ENCODE assay signal across 8 cellular contexts in the genomic region with DNA sequence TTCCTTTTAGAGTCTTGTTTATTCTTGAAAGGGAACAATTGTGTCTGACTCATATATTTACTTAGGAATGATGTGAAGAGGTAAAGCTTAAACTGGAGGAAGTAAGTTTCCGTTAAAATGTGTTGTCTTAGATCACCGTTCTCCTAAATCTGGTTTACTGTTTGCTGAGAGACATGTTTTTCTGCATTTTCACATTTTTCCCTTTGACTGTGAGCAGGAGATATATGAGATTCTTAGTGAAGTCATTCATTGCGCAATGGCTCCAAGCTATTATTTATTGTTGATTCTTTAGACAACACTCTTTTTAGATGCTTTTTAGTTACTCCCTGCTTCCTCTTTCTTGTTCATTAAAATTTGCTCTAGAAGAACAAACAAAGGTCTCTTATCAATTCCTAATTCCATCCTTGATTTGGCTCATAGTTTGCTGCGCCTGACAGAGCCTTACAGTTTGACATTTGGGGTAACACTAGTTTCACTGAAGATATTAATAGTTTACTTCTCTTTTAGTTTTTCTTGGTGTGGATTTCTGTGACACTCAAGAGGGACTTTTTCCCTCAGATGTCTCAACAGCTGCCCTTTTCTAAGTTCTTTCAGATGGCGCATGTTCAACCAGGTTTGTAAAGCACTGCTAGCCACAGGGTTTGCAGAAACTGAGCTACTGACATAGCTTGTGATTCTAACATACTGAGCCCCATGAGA. TPM values are rescaled to one million over a fixed set of nuclear protein-coding genes. Genes with fewer than 3 reads are reported as not detected.
DNase-seq lines count a peak whose midpoint lies in the region; ATAC-seq and TF ChIP-seq lines count a peak whose summit lies in the region.

No MANE protein-coding gene starts in this region.

- no peak overlapping the region for H3K27ac ChIP-seq in trophoblast cell (ENCODE audit: low read depth, low read length)

- WGBS in trophoblast cell (ENCODE audit: extremely low coverage, insufficient coverage, insufficient read length), result no CpG with 5 or more reads among the region's 5 CpGs

- no peak overlapping the region for H4K12ac ChIP-seq in trophoblast cell (ENCODE audit: low read depth, low read length)

- no peak overlapping the region for H3K18ac ChIP-seq in trophoblast cell (ENCODE audit: low read length)

- H4K91ac ChIP-seq in trophoblast cell (ENCODE audit: low read depth, low read length), result no peak overlapping the region

- H3K4me2 ChIP-seq in trophoblast cell (ENCODE audit: low read length), result no peak overlapping the region

- no peak overlapping the region for H2AK5ac ChIP-seq in trophoblast cell (ENCODE audit: low read length)

- H3K36me3 ChIP-seq in trophoblast cell (ENCODE audit: control insufficient read depth in 1 of 2, insufficient read depth in 2 of 2, low read length in 2 of 2), result no peaks in the 10 kb centered on the region

- H2BK5ac ChIP-seq in trophoblast cell (ENCODE audit: low read depth, low read length, poor library complexity), result no peak overlapping the region

- H3K79me2 ChIP-seq in trophoblast cell (ENCODE audit: control insufficient read depth, insufficient read depth, low read length, poor library complexity), result no peaks in the 10 kb centered on the region

- no peaks in the 10 kb centered on the region for H3K9me3 ChIP-seq in trophoblast cell (ENCODE audit: insufficient read depth, low read depth, low read length)

- peak; percentile 55 for DNase-seq in OCI-M1 (lab: John Stamatoyannopoulos, UW)
- DNase-seq in trophoblast cell, result peak; percentile 46 to 96
- DNase-seq in HEK293T (ENCODE audit: extremely low spot score), result no peak
- DNase-seq in COLO668 (lab: John Stamatoyannopoulos, UW; ENCODE audit: unreplicated experiment), result no peak
- DNase-seq in NCI-H1436 treated with DMSO at 0.1 percent for 48 hours (lab: John Stamatoyannopoulos, UW), result no peak
- no peak for DNase-seq in UCSD-AML1 (lab: John Stamatoyannopoulos, UW; ENCODE audit: unreplicated experiment)

- no peak overlapping the region for H3K4me3 ChIP-seq in trophoblast cell (ENCODE audit: low read depth, low read length)

- H2BK120ac ChIP-seq in trophoblast cell (ENCODE audit: insufficient read depth, low read length, poor library complexity), result no peak overlapping the region

- CTCF ChIA-PET in HEK293T (lab: Yijun Ruan, JAX), result interaction anchor here (1.4 kb wide), 1 partner anchor 21 kb away, joined by 3 read pairs; no protein-coding TSS in a partner anchor

- no peak overlapping the region for H3K9ac ChIP-seq in trophoblast cell (ENCODE audit: low read length)

- POLR2A ChIA-PET in HEK293T (lab: Yijun Ruan, JAX), result no interaction called here

- no peak overlapping the region for H4K8ac ChIP-seq in trophoblast cell (ENCODE audit: low read depth, low read length)

- H3K4ac ChIP-seq in trophoblast cell (ENCODE audit: low read depth, low read length), result no peak overlapping the region

- no peak overlapping the region for H2BK12ac ChIP-seq in trophoblast cell (ENCODE audit: low read length)

- no peak overlapping the region for H2AFZ ChIP-seq in trophoblast cell (ENCODE audit: insufficient read depth, low read length, poor library complexity)

- H3K79me1 ChIP-seq in trophoblast cell (ENCODE audit: low read length), result no peaks in the 10 kb centered on the region

- no peaks in the 10 kb centered on the region for H3K27me3 ChIP-seq in trophoblast cell (ENCODE audit: insufficient read depth, low read length)

- no peak overlapping the region for H3K23ac ChIP-seq in trophoblast cell (ENCODE audit: low read length)

- peaks cover 0 to 2% of the 10 kb centered on the region in 2 experiments for H3K4me1 ChIP-seq in trophoblast cell (ENCODE audit: control insufficient read depth in 1 of 2, insufficient read depth in 2 of 2, low read length in 2 of 2)

- ATAC-seq in GM18909 (IDR thresholded peaks at IDR 0.05; ENCODE audit: poor library complexity, unreplicated experiment) (peak; percentile 62), HG02884 (IDR thresholded peaks at IDR 0.05; ENCODE audit: unreplicated experiment) (peak; percentile 56)

- H3K14ac ChIP-seq in trophoblast cell (ENCODE audit: low read length), result no peak overlapping the region

TF ChIP-seq in HEK293T, 16 proteins besides CTCF, POLR2A, EP300 and RAD21:
- TF ChIP-seq HDGF (IDR thresholded peaks at IDR 0.05; ENCODE audit: borderline replicate concordance), result no peak
- TF ChIP-seq BHLHE40 (IDR thresholded peaks at IDR 0.05; ENCODE audit: borderline replicate concordance), result no peak
- TF ChIP-seq, protein P1, sequence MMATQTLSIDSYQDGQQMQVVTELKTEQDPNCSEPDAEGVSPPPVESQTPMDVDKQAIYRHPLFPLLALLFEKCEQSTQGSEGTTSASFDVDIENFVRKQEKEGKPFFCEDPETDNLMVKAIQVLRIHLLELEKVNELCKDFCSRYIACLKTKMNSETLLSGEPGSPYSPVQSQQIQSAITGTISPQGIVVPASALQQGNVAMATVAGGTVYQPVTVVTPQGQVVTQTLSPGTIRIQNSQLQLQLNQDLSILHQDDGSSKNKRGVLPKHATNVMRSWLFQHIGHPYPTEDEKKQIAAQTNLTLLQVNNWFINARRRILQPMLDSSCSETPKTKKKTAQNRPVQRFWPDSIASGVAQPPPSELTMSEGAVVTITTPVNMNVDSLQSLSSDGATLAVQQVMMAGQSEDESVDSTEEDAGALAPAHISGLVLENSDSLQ (IDR thresholded peaks at IDR 0.05), result no peak
- TF ChIP-seq LEF1 (IDR thresholded peaks at IDR 0.05; ENCODE audit: borderline replicate concordance), result no peak
- TF ChIP-seq L3MBTL2 (conservative IDR thresholded peaks at IDR 0.05), result no peak
- no peak for TF ChIP-seq ZNF384 (IDR thresholded peaks at IDR 0.05)
- no peak for TF ChIP-seq FOXK2 (IDR thresholded peaks at IDR 0.05)
- no peak for TF ChIP-seq FOXA1 (IDR thresholded peaks at IDR 0.05)
- no peak for TF ChIP-seq ARNT (IDR thresholded peaks at IDR 0.05)
- no peak for TF ChIP-seq SP1 (IDR thresholded peaks at IDR 0.05)

RNA-seq across cellular contexts. Expression of a gene that starts 11.4 kb away (rescaled TPM):
- not detected in 2 replicates for polyA plus RNA-seq in trophoblast cell (2013)

RNA-seq across cellular contexts. Expression of a gene that starts 39.2 kb away (rescaled TPM):
- 0.22 and 0.27 TPM in 2 replicates for polyA plus RNA-seq in trophoblast cell (2013)

RNA-seq across cellular contexts. Expression of a gene that starts 52.0 kb away (rescaled TPM):
- polyA plus RNA-seq in trophoblast cell (2013), result 2.8 TPM in 2 replicates

Comparison
In these comparisons a context has a peak if more than half of its experiments do, and no peak if none do; other contexts are left out.
1. DNase-seq: peak in OCI-M1 (single experiment) and trophoblast cell (2 of 2); none in HEK293T (single experiment), COLO668 (single experiment), NCI-H1436 treated with DMSO at 0.1 percent for 48 hours (single experiment) and UCSD-AML1 (single experiment).